22 cellular contexts compared by ENCODE assay signal in genomic region chr11:78346799-78347198, GRCh38.
"Had no signal": no experiment of that assay in that cellular context is flagged by ENCODE, and none has a peak within 500 bp of the region (broad histone marks: within the 10 kb centered on the region; RNA-seq: fewer than 3 reads in every experiment).

No MANE protein-coding gene starts in this region.

- H2AFZ ChIP-seq: hepatocyte had no signal

- H3K4me3 Mint-ChIP-seq: activated naive CD4-positive, alpha-beta T cell treated with anti-CD3 and anti-CD28 coated beads, Interleukin-2, amount 50 U/mL, for 24 hours; mesothelial cell of epicardium; nephron progenitor cell had no signal

- H3K9me3 Mint-ChIP-seq: activated naive CD4-positive, alpha-beta T cell treated with anti-CD3 and anti-CD28 coated beads, Interleukin-2, amount 50 U/mL, for 24 hours; mesothelial cell of epicardium; nephron progenitor cell had no signal

- DNase-seq: activated CD4-positive, alpha-beta T cell treated with anti-CD3 and anti-CD28 coated beads, Interleukin-2, amount 50 U/mL, for 1 hour; activated CD4-positive, CD25-positive, alpha-beta regulatory T cell treated with anti-CD3 and anti-CD28 coated beads, Interleukin-2, amount 50 U/mL, for 72 hours; activated CD8-positive, alpha-beta memory T cell treated with anti-CD3 and anti-CD28 coated beads, Interleukin-2, amount 50 U/mL, for 4 hours; activated gamma-delta T cell; activated T-cell treated with anti-CD3 and anti-CD28 coated beads, Interleukin-2, amount 50 U/mL, for 48 hours; effector memory CD4-positive, alpha-beta T cell; esophagus squamous epithelium; lower lobe of right lung; nephron progenitor cell; nucleus accumbens; posterior cingulate gyrus; sigmoid colon; spleen; stimulated activated naive CD4-positive, alpha-beta T cell treated with Interleukin-2 at 50 U/mL for 16 hours; uterus had no signal

- H3K4me3 ChIP-seq: ascending aorta, breast epithelium, esophagus squamous epithelium, hepatocyte, lower lobe of right lung, sigmoid colon, spleen, tibial nerve, uterus had no signal

- H3K27ac ChIP-seq: breast epithelium, hepatocyte, lower lobe of right lung, sigmoid colon, spleen, VCaP had no signal

- H3K36me3 Mint-ChIP-seq: mesothelial cell of epicardium had no signal

- H3K36me3 ChIP-seq: ascending aorta, breast epithelium, esophagus squamous epithelium, lower lobe of right lung, sigmoid colon, spleen, tibial nerve, uterus had no signal

- H3K9me3 ChIP-seq: ascending aorta, breast epithelium, esophagus squamous epithelium, lower lobe of right lung, sigmoid colon, spleen, tibial nerve, uterus had no signal

- H3K4me2 ChIP-seq: hepatocyte had no signal

- H3K27me3 ChIP-seq: ascending aorta, breast epithelium, esophagus squamous epithelium, hepatocyte, sigmoid colon, spleen, tibial nerve, uterus had no signal

- H3K27ac Mint-ChIP-seq: activated naive CD4-positive, alpha-beta T cell treated with anti-CD3 and anti-CD28 coated beads, Interleukin-2, amount 50 U/mL, for 24 hours; mesothelial cell of epicardium; nephron progenitor cell had no signal

- ATAC-seq: lower lobe of right lung had no signal
